ENCODE assay signal across 29 cellular contexts in the genomic region with DNA sequence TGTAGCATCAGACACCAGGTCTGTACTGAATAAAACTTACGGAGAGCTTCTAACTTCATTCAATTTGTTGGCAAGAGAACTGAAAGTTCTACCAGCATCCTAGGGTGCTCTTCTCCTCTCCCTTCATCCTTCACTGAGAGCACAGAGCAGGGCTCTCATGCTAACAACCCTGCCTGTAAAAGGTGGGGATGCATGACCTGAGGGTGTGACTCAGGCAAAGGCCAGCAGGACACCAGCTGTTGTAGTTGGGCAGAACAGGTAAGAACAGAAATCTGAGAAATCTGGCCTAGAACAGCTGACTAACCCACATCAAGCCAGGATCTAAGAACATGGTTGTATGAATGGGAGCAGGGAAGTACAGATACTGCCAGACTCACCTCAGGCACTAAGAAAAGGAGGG.
"Had no signal": no experiment of that assay in that cellular context is flagged by ENCODE, and none has a peak within 500 bp of the region (broad histone marks: within the 10 kb centered on the region; RNA-seq: fewer than 3 reads in every experiment).

No MANE protein-coding gene starts in this region.

- H3K9me3 Mint-ChIP-seq: activated T-cell treated with anti-CD3 and anti-CD28 coated beads, Interleukin-2, amount 50 U/mL, for 72 hours; stimulated activated naive CD8-positive, alpha-beta T cell treated with anti-CD3 and anti-CD28 coated beads, Interleukin-15, Interleukin-2, amounts not matched to agents 100 ng/mL and 50 ng/mL, for 24 hours had no signal

- H3K27me3 ChIP-seq: cardiac muscle cell, colonic mucosa, heart left ventricle, left lung, pancreas had no signal

- H3K4me1 Mint-ChIP-seq: activated CD4-positive, alpha-beta T cell treated with anti-CD3 and anti-CD28 coated beads for 36 hours; immature natural killer cell; naive thymus-derived CD4-positive, alpha-beta T cell; stimulated activated effector memory CD8-positive, alpha-beta T cell treated with anti-CD3 and anti-CD28 coated beads, Interleukin-12 subunit alpha, Interleukin-12 subunit beta, amount 100 ng/mL, for 72 hours had no signal

- DNase-seq: activated CD4-positive, alpha-beta T cell treated with anti-CD3 and anti-CD28 coated beads for 36 hours; activated CD4-positive, CD25-positive, alpha-beta regulatory T cell; activated naive CD4-positive, alpha-beta T cell; activated T-cell treated with anti-CD3 and anti-CD28 coated beads for 4 hours; activated T-cell treated with anti-CD3 and anti-CD28 coated beads, Interleukin-2, amount 50 U/mL, for 72 hours; anterior cingulate cortex; cerebellar nuclear complex; colonic mucosa; effector CD8-positive, alpha-beta T cell; heart left ventricle; hypothalamus; immature natural killer cell; kidney; left lung; lower lobe of right lung; naive thymus-derived CD4-positive, alpha-beta T cell; pancreas; retina; stimulated activated CD4-positive, alpha-beta T cell treated with anti-CD3 and anti-CD28 coated beads, Interleukin-12 subunit alpha, Interleukin-12 subunit beta, amount 100 ng/mL, for 4 hours; stimulated activated CD4-positive, alpha-beta T cell treated with anti-CD3 and anti-CD28 coated beads, Interleukin-4, amount 100 ng/mL, for 1 hour; trophoblast cell had no signal

- H3K4me3 Mint-ChIP-seq: activated CD4-positive, alpha-beta T cell treated with anti-CD3 and anti-CD28 coated beads for 36 hours; activated naive CD8-positive, alpha-beta T cell; activated T-cell treated with anti-CD3 and anti-CD28 coated beads, Interleukin-2, amount 50 U/mL, for 72 hours; brain; immature natural killer cell; naive thymus-derived CD4-positive, alpha-beta T cell; stimulated activated effector memory CD8-positive, alpha-beta T cell treated with anti-CD3 and anti-CD28 coated beads, Interleukin-12 subunit alpha, Interleukin-12 subunit beta, amount 100 ng/mL, for 72 hours; stimulated activated naive CD8-positive, alpha-beta T cell treated with anti-CD3 and anti-CD28 coated beads, Interleukin-15, Interleukin-2, amounts not matched to agents 100 ng/mL and 50 ng/mL, for 24 hours had no signal

- H3K4me3 ChIP-seq: cardiac muscle cell, colonic mucosa, heart left ventricle, left lung, lower lobe of right lung, pancreas, prostate gland, skin epidermis, thoracic aorta had no signal

- H3K27me3 Mint-ChIP-seq: brain; stimulated activated naive CD8-positive, alpha-beta T cell treated with anti-CD3 and anti-CD28 coated beads, Interleukin-15, Interleukin-2, amounts not matched to agents 100 ng/mL and 50 ng/mL, for 24 hours had no signal

- H3K36me3 ChIP-seq: cardiac muscle cell, colonic mucosa, heart left ventricle, left lung, lower lobe of right lung, pancreas, prostate gland had no signal

- H3K36me3 Mint-ChIP-seq: activated naive CD8-positive, alpha-beta T cell; immature natural killer cell; stimulated activated effector memory CD8-positive, alpha-beta T cell treated with anti-CD3 and anti-CD28 coated beads, Interleukin-12 subunit alpha, Interleukin-12 subunit beta, amount 100 ng/mL, for 72 hours had no signal

- H3K4me1 ChIP-seq: colonic mucosa, pancreas, prostate gland had no signal

- H3K9me3 ChIP-seq: colonic mucosa, lower lobe of right lung, pancreas, prostate gland, thoracic aorta had no signal

- H3K27ac ChIP-seq: cardiac muscle cell, colonic mucosa, heart left ventricle, left lung, lower lobe of right lung, pancreas, prostate gland had no signal

- H3K27ac Mint-ChIP-seq: activated CD4-positive, alpha-beta T cell treated with anti-CD3 and anti-CD28 coated beads for 36 hours; activated naive CD8-positive, alpha-beta T cell; activated T-cell treated with anti-CD3 and anti-CD28 coated beads, Interleukin-2, amount 50 U/mL, for 72 hours; brain; immature natural killer cell; naive thymus-derived CD4-positive, alpha-beta T cell; stimulated activated effector memory CD8-positive, alpha-beta T cell treated with anti-CD3 and anti-CD28 coated beads, Interleukin-12 subunit alpha, Interleukin-12 subunit beta, amount 100 ng/mL, for 72 hours; stimulated activated naive CD8-positive, alpha-beta T cell treated with anti-CD3 and anti-CD28 coated beads, Interleukin-15, Interleukin-2, amounts not matched to agents 100 ng/mL and 50 ng/mL, for 24 hours had no signal
